In the genomic region with DNA sequence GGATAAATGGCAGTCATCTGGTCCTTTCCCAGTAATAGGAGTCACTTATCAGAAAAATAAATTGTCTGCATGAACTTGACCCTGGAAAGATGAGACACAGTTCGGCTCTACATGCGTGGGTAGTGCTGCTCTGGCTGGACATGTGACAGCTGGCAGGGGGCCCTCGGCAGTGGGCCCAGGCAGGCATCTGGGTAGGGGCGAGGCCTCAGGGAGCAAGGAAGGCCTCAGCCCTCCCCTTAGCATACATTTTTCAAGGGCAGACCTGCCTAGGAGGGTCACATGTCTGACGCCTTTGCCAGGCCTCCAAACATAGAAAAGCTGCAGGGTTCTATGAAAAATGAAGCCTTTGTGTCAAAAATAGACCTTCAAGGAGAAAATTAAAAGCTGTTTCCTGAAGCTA, we compare ENCODE assay signal across 1 cellular context.
TF ChIP-seq lines count a peak whose summit lies in the region.

No MANE protein-coding gene starts in this region.

TF ChIP-seq in HEK293, 187 proteins besides CTCF, POLR2A, EP300 and RAD21 (continued from another document):
- TF ChIP-seq, protein P1, sequence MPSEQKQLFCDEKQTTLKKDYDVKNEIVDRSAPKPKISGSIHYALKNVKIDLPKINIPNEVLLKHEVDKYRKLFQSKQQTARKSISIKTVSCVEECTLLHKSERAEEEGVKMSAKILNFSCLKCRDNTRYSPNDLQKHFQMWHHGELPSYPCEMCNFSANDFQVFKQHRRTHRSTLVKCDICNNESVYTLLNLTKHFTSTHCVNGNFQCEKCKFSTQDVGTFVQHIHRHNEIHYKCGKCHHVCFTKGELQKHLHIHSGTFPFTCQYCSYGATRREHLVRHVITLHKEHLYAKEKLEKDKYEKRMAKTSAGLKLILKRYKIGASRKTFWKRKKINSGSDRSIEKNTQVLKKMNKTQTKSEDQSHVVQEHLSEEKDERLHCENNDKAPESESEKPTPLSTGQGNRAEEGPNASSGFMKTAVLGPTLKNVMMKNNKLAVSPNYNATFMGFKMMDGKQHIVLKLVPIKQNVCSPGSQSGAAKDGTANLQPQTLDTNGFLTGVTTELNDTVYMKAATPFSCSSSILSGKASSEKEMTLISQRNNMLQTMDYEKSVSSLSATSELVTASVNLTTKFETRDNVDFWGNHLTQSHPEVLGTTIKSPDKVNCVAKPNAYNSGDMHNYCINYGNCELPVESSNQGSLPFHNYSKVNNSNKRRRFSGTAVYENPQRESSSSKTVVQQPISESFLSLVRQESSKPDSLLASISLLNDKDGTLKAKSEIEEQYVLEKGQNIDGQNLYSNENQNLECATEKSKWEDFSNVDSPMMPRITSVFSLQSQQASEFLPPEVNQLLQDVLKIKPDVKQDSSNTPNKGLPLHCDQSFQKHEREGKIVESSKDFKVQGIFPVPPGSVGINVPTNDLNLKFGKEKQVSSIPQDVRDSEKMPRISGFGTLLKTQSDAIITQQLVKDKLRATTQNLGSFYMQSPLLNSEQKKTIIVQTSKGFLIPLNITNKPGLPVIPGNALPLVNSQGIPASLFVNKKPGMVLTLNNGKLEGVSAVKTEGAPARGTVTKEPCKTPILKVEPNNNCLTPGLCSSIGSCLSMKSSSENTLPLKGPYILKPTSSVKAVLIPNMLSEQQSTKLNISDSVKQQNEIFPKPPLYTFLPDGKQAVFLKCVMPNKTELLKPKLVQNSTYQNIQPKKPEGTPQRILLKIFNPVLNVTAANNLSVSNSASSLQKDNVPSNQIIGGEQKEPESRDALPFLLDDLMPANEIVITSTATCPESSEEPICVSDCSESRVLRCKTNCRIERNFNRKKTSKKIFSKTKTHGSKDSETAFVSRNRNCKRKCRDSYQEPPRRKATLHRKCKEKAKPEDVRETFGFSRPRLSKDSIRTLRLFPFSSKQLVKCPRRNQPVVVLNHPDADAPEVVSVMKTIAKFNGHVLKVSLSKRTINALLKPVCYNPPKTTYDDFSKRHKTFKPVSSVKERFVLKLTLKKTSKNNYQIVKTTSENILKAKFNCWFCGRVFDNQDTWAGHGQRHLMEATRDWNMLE (tag by site-specific recombination; conservative IDR thresholded peaks at IDR 0.05; ENCODE audit: low read depth) = 0 out of 2 replicates have a peak, but pooled peaks have one; percentile 18
- no peak for TF ChIP-seq ZNF768 (tag by site-specific recombination; IDR thresholded peaks at IDR 0.05)
- TF ChIP-seq ZNF174 (tag by site-specific recombination; IDR thresholded peaks at IDR 0.05) = no peak
- TF ChIP-seq ZNF548 (tag by site-specific recombination; IDR thresholded peaks at IDR 0.05) = no peak
- peak; percentile 62 for TF ChIP-seq ZBTB48 (tag by site-specific recombination; IDR thresholded peaks at IDR 0.05)
- no peak for TF ChIP-seq ZNF239 (tag by site-specific recombination; IDR thresholded peaks at IDR 0.05)
- TF ChIP-seq, protein P2, sequence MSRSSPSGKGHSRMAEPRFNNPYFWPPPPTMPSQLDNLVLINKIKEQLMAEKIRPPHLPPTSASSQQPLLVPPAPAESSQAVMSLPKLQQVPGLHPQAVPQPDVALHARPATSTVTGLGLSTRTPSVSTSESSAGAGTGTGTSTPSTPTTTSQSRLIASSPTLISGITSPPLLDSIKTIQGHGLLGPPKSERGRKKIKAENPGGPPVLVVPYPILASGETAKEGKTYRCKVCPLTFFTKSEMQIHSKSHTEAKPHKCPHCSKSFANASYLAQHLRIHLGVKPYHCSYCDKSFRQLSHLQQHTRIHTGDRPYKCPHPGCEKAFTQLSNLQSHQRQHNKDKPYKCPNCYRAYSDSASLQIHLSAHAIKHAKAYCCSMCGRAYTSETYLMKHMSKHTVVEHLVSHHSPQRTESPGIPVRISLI (tag by site-specific recombination; IDR thresholded peaks at IDR 0.05) = no peak
- TF ChIP-seq ZNF184 (tag by site-specific recombination; IDR thresholded peaks at IDR 0.05) = no peak
- peak; percentile 58 for TF ChIP-seq EGR2 (tag by site-specific recombination; IDR thresholded peaks at IDR 0.05; ENCODE audit: low read depth)
- no peak for TF ChIP-seq OSR2 (tag by site-specific recombination; IDR thresholded peaks at IDR 0.05)
- no peak for TF ChIP-seq ZNF394 (tag by site-specific recombination; IDR thresholded peaks at IDR 0.05; ENCODE audit: borderline replicate concordance)
- TF ChIP-seq, protein P3, sequence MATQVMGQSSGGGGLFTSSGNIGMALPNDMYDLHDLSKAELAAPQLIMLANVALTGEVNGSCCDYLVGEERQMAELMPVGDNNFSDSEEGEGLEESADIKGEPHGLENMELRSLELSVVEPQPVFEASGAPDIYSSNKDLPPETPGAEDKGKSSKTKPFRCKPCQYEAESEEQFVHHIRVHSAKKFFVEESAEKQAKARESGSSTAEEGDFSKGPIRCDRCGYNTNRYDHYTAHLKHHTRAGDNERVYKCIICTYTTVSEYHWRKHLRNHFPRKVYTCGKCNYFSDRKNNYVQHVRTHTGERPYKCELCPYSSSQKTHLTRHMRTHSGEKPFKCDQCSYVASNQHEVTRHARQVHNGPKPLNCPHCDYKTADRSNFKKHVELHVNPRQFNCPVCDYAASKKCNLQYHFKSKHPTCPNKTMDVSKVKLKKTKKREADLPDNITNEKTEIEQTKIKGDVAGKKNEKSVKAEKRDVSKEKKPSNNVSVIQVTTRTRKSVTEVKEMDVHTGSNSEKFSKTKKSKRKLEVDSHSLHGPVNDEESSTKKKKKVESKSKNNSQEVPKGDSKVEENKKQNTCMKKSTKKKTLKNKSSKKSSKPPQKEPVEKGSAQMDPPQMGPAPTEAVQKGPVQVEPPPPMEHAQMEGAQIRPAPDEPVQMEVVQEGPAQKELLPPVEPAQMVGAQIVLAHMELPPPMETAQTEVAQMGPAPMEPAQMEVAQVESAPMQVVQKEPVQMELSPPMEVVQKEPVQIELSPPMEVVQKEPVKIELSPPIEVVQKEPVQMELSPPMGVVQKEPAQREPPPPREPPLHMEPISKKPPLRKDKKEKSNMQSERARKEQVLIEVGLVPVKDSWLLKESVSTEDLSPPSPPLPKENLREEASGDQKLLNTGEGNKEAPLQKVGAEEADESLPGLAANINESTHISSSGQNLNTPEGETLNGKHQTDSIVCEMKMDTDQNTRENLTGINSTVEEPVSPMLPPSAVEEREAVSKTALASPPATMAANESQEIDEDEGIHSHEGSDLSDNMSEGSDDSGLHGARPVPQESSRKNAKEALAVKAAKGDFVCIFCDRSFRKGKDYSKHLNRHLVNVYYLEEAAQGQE (tag by site-specific recombination; IDR thresholded peaks at IDR 0.05) = no peak
